9 cellular contexts compared by ENCODE assay signal in genomic region chr10:70364001-70364771, GRCh38. TPM values are rescaled to one million over a fixed set of nuclear protein-coding genes. Genes with fewer than 3 reads are reported as not detected.
DNase-seq lines count a peak whose midpoint lies in the region; ATAC-seq and TF ChIP-seq lines count a peak whose summit lies in the region.
"Had no signal": no experiment of that assay in that cellular context is flagged by ENCODE, and none has a peak within 500 bp of the region (broad histone marks: within the 10 kb centered on the region; RNA-seq: fewer than 3 reads in every experiment).

No MANE protein-coding gene starts in this region.

- H3K27ac ChIP-seq in neural progenitor cell: no peak overlapping the region
- peak overlapping the region; percentile 49 to 88 (median 85) for H3K27ac ChIP-seq in stomach

- H3K27ac Mint-ChIP-seq in neural progenitor cell: peak overlapping the region; percentile 33
- H3K27ac Mint-ChIP-seq: stimulated activated naive CD8-positive, alpha-beta T cell treated with anti-CD3 and anti-CD28 coated beads, Interleukin-15, Interleukin-2, amounts not matched to agents 100 ng/mL and 50 ng/mL, for 24 hours had no signal

- ATAC-seq in GM21723 (IDR thresholded peaks at IDR 0.05; ENCODE audit: unreplicated experiment): peak; percentile 92

- TF ChIP-seq POLR2A in stomach (IDR thresholded peaks at IDR 0.05): no peak

- H4K20me1 ChIP-seq in neural progenitor cell (ENCODE audit: low read depth): peaks cover 22% of the 10 kb centered on the region

- no peak overlapping the region for H2AFZ ChIP-seq in neural progenitor cell (replicated peaks)

- no peak for TF ChIP-seq EP300 in stomach (IDR thresholded peaks at IDR 0.05)

- DNase-seq in DMS153 (lab: John Stamatoyannopoulos, UW) (peak; percentile 60), LHCN-M2 (ENCODE audit: low read depth) (peak; percentile 93), SHP77 (lab: John Stamatoyannopoulos, UW) (peak; percentile 42 to 62), fibroblast of the conjunctiva (ENCODE audit: low read depth) (peak; percentile 99), neural progenitor cell (ENCODE audit: low spot score) (peak; percentile 93), stomach (peak; percentile 94)
- peak; percentile 74 for DNase-seq in activated effector memory CD4-positive, alpha-beta T cell treated with Interleukin-2 at 50 U/mL for 16 hours

- H3K9me3 Mint-ChIP-seq in neural progenitor cell: no peaks in the 10 kb centered on the region
- H3K9me3 Mint-ChIP-seq: stimulated activated naive CD8-positive, alpha-beta T cell treated with anti-CD3 and anti-CD28 coated beads, Interleukin-15, Interleukin-2, amounts not matched to agents 100 ng/mL and 50 ng/mL, for 24 hours had no signal

- TF ChIP-seq CTCF in neural progenitor cell (IDR thresholded peaks at IDR 0.05) (peak; percentile 92), stomach (IDR thresholded peaks at IDR 0.05) (peak in 5 of 7 experiments; percentile 72 to 96 (median 90))

- peaks cover 7% of the 10 kb centered on the region for H3K4me1 ChIP-seq in neural progenitor cell
- peaks cover 11 to 18% (median 15%) of the 10 kb centered on the region in 4 donors for H3K4me1 ChIP-seq in stomach

- no peaks in the 10 kb centered on the region for H3F3A ChIP-seq in neural progenitor cell (ENCODE audit: low read depth)

- no peak overlapping the region for H3K4me3 Mint-ChIP-seq in neural progenitor cell
- H3K4me3 Mint-ChIP-seq: stimulated activated naive CD8-positive, alpha-beta T cell treated with anti-CD3 and anti-CD28 coated beads, Interleukin-15, Interleukin-2, amounts not matched to agents 100 ng/mL and 50 ng/mL, for 24 hours had no signal

- H3K9me3 ChIP-seq in neural progenitor cell (ENCODE audit: low read depth) (no peaks in the 10 kb centered on the region), stomach (no peaks in the 10 kb centered on the region)

- H3K27me3 Mint-ChIP-seq in neural progenitor cell (ENCODE audit: insufficient read depth, low read depth): peaks cover 8% of the 10 kb centered on the region
- H3K27me3 Mint-ChIP-seq: stimulated activated naive CD8-positive, alpha-beta T cell treated with anti-CD3 and anti-CD28 coated beads, Interleukin-15, Interleukin-2, amounts not matched to agents 100 ng/mL and 50 ng/mL, for 24 hours had no signal

- no peaks in the 10 kb centered on the region for H3K27me3 ChIP-seq in neural progenitor cell
- no peaks in the 10 kb centered on the region for H3K27me3 ChIP-seq in stomach

- no peak overlapping the region for H3K4me2 ChIP-seq in neural progenitor cell

- H3K4me3 ChIP-seq in neural progenitor cell (no peak overlapping the region), stomach (peak overlapping the region in 1 of 4 donors; percentile 15)

- intact Hi-C loops in stomach (cut with DNase I; ENCODE audit: low total_unique reads): no loop called here

- 3 to 45% (median 19%) methylated on average over 11 to 14 of the region's 14 CpGs for WGBS in stomach, 5 donors

- H3K36me3 Mint-ChIP-seq in neural progenitor cell: no peaks in the 10 kb centered on the region

- H3K36me3 ChIP-seq in neural progenitor cell (no peaks in the 10 kb centered on the region), stomach (no peaks in the 10 kb centered on the region)

- H3K9ac ChIP-seq in neural progenitor cell: no peak overlapping the region

- peaks cover 12% of the 10 kb centered on the region for H3K4me1 Mint-ChIP-seq in neural progenitor cell

- no peaks in the 10 kb centered on the region for H3K79me2 ChIP-seq in neural progenitor cell (ENCODE audit: low read depth)

RNA-seq across cellular contexts. Expression of gene LRRC20, which starts 18.2 kb away (rescaled TPM):
- total RNA-seq in LHCN-M2 (2014; rRNA removed) (12.9 and 14.1 TPM in 2 replicates), neural progenitor cell (ENCODE audit: low replicate concordance) (19.0 and 44.9 TPM in 2 replicates), stomach (10 to 100 TPM in 1 of 5 donors, 1 to 10 TPM in 3, under 1 TPM in 1; 0.29 to 47.8 (median 2.3) TPM)
- 10.0 TPM for polyA plus RNA-seq in LHCN-M2 (2012)
- 1 to 10 TPM; 3.3 to 6.1 (median 4.0) TPM for polyA plus RNA-seq in stomach

RNA-seq across cellular contexts. Expression of gene EIF4EBP2, which starts 39.8 kb away (rescaled TPM):
- total RNA-seq in LHCN-M2 (2014; rRNA removed) (32.8 and 42.9 TPM in 2 replicates), neural progenitor cell (ENCODE audit: low replicate concordance) (110 and 122 TPM in 2 replicates), stomach (10 to 100 TPM; 24.0 to 74.7 (median 64.3) TPM)
- polyA plus RNA-seq in LHCN-M2 (2012): 25.7 TPM
- polyA plus RNA-seq in stomach: 10 to 100 TPM; 18.9 to 43.2 (median 32.4) TPM
